In the genomic region with DNA sequence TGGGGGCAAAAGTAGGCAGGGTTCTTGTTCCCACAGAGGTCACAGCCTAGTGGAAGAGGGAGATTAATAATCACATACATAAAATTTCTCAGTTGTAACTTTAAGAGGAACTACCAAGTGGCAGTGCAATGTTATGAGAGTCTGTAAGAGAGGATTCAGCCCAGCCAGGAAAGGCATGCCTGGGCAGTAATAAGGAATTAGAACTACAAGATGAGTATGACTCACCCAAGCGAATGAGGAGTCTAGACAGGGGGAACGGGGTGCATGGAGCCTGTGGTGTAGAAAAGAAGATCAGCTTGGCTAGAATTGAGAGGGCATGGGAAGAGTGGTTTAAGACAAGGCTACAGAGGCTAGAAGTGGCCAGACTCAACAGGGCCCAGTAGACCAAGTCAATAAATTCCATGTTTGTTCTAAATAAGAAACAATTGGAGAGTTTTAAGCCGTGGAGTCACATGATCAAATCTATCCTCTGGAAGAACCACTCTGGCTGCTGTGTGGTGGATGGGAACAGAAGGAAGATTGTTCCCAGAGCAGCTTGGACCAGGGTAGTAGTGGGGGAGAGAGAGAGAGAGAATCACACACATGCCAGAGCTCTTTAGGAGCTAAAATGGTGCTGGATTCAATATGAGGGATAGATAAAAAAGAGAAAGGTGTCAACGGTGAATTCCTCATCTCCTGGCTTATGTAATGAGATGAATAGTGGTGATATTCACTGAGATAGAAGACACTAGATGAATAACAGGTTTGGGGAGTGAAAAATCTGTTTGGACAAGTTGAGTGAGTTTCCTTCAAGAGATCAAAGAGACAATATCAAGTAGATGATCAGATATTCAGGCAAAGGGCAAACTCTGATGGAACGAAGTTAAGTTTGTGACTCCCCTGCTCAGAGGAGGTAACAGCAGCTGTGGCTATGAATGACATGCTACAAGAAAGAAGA, we compare ENCODE assay signal across 1 cellular context.
TF ChIP-seq lines count a peak whose summit lies in the region.

No MANE protein-coding gene starts in this region.

TF ChIP-seq in K562, 482 proteins besides CTCF, POLR2A, EP300 and RAD21 (continued from another document):
- TF ChIP-seq, protein P1, sequence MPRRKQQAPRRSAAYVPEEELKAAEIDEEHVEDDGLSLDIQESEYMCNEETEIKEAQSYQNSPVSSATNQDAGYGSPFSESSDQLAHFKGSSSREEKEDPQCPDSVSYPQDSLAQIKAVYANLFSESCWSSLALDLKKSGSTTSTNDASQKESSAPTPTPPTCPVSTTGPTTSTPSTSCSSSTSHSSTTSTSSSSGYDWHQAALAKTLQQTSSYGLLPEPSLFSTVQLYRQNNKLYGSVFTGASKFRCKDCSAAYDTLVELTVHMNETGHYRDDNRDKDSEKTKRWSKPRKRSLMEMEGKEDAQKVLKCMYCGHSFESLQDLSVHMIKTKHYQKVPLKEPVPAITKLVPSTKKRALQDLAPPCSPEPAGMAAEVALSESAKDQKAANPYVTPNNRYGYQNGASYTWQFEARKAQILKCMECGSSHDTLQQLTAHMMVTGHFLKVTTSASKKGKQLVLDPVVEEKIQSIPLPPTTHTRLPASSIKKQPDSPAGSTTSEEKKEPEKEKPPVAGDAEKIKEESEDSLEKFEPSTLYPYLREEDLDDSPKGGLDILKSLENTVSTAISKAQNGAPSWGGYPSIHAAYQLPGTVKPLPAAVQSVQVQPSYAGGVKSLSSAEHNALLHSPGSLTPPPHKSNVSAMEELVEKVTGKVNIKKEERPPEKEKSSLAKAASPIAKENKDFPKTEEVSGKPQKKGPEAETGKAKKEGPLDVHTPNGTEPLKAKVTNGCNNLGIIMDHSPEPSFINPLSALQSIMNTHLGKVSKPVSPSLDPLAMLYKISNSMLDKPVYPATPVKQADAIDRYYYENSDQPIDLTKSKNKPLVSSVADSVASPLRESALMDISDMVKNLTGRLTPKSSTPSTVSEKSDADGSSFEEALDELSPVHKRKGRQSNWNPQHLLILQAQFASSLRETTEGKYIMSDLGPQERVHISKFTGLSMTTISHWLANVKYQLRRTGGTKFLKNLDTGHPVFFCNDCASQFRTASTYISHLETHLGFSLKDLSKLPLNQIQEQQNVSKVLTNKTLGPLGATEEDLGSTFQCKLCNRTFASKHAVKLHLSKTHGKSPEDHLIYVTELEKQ (CRISPR knock-in tag; IDR thresholded peaks at IDR 0.05): no peak
